In the genomic region with DNA sequence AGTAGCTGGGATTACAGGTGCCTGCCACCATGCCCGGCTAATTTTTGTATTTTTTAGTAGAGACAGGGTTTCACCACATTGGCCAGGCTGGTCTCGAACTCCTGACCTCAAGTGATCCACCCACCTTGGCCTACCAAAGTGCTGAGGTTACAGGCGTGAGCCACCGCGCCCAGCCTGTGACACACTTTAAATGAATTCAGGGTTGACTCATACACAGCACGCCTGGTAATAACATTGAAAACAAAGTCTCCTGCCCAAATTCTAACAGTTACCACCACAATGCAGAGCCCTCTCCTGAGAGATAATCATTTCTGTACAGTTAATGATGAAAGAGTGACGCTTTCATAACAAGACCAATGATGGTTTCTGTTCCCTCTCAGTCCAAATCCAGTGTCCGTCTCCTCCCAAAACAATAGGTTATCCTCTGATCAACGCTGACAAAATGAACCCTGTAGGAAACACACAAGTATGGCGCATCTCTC, we compare ENCODE assay signal across 8 cellular contexts. TPM values are rescaled to one million over a fixed set of nuclear protein-coding genes. Genes with fewer than 3 reads are reported as not detected.
DNase-seq lines count a peak whose midpoint lies in the region; ATAC-seq and TF ChIP-seq lines count a peak whose summit lies in the region.
"Not testable (repeated sequence)": the region's sequence is repeated elsewhere in the genome, so short reads cannot be mapped to it uniquely, and the experiment has no call there.

No MANE protein-coding gene starts in this region.

- H3K4me3 ChIP-seq in AG10803 (ENCODE audit: low read length) (peak overlapping the region; percentile 99), fibroblast of the aortic adventitia (ENCODE audit: low read depth, low read length) (peak overlapping the region; percentile 82)

- peak; percentile 87 for DNase-seq in AG10803 (ENCODE audit: low read depth)
- DNase-seq in GM20000 (ENCODE audit: low spot score) = peak; percentile 32
- peak; percentile 66 for DNase-seq in NCI-H226
- peak; percentile 81 for DNase-seq in astrocyte of the hippocampus (ENCODE audit: low read depth, low spot score)
- peak; percentile 81 for DNase-seq in fibroblast of the aortic adventitia (ENCODE audit: low read depth)
- DNase-seq in myocyte (ENCODE audit: low read depth) = peak; percentile 58
- peak; percentile 32 for DNase-seq in stimulated activated CD4-positive, alpha-beta T cell treated with anti-CD3 and anti-CD28 coated beads, Interleukin-4, amount 100 ng/mL, for 1 hour

- peak; percentile 63 to 66 for ATAC-seq in activated CD4-positive, CD25-positive, alpha-beta regulatory T cell treated with anti-CD3 and anti-CD28 coated beads, Interleukin-2, amount 50 U/mL, for 24 hours

- TF ChIP-seq CTCF in AG10803 (conservative IDR thresholded peaks at IDR 0.05; ENCODE audit: low read length); GM20000 (IDR thresholded peaks at IDR 0.05; ENCODE audit: extremely low read depth, missing control alignments); fibroblast of the aortic adventitia (IDR thresholded peaks at IDR 0.05; ENCODE audit: insufficient read depth, low read length): not testable (repeated sequence)

RNA-seq across cellular contexts. Expression of gene PISD, which starts 1.1 kb away (rescaled TPM):
- total RNA-seq in fibroblast of the aortic adventitia (ENCODE audit: low replicate concordance) = 21.3 and 25.5 TPM in 2 replicates
- total RNA-seq in myocyte = 29.3 and 56.2 TPM in 2 replicates
- polyA plus RNA-seq in myocyte (2012) = 21.5 TPM

Comparison
In these comparisons a context has a peak if more than half of its experiments do, and no peak if none do; other contexts are left out.
1. Peak in every context shown above with its lines: DNase-seq, ATAC-seq and H3K4me3 ChIP-seq.
2. DNase-seq: peak in every context shown above with its lines; median percentile 87 in AG10803; 81 in astrocyte of the hippocampus; 81 in fibroblast of the aortic adventitia; 66 in NCI-H226; 58 in myocyte; 32 in GM20000; 32 in stimulated activated CD4-positive, alpha-beta T cell treated with anti-CD3 and anti-CD28 coated beads, Interleukin-4, amount 100 ng/mL, for 1 hour.